ENCODE assay signal across 1 cellular context in the genomic region with DNA sequence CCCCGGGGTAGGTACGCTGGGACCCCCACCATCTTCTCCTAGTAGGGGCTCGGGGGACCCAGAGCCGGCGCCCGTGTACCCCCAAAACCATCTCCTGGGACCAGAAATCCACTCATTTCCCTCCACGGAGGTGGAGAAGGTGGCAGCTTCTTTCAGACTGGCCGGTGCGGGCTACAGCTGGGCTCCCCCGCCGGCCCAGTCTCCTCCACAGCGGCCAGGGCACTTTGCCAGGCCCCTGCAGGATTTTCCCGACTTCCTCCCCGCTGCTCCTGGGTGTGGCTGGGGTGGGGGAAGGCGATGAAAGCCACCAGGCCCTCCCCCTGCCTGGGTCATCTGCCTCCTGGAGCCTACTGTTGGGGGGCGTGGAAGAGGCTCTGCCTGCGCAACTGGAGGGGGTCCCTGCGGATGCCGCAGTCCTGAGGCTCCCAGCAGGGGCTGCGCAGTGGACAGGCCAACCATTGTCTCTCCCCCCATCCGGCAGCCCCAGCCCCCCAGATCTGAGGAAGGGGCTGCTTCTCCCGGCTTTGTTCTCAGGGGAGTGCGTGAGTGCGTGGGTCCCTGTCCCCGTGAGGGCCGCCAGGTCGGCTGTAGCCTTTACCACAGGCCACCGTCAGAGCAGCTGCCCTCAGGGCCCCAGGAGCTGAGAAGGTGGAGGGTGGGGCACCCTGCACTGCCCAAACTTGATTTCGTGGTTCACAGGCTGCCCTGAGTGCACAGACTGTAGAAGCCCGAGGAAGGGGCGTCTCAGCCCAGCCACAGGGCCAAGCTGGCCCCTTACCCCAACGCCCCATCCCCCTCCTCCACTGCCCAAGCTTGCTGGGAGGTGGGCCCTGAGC.
TF ChIP-seq lines count a peak whose summit lies in the region.

No MANE protein-coding gene starts in this region.

TF ChIP-seq in K562, 482 proteins besides CTCF, POLR2A, EP300 and RAD21 (continues in another document):
- peak; percentile 60 for TF ChIP-seq POLR2G (IDR thresholded peaks at IDR 0.05; ENCODE audit: low read depth, low read length)
- TF ChIP-seq KDM2B (CRISPR knock-in tag; IDR thresholded peaks at IDR 0.05), result 0 out of 2 replicates have a peak, but pooled peaks have one; percentile 15
- no peak for TF ChIP-seq KAT7 (CRISPR knock-in tag; IDR thresholded peaks at IDR 0.05; ENCODE audit: borderline replicate concordance)
- no peak for TF ChIP-seq TOE1 (IDR thresholded peaks at IDR 0.05; ENCODE audit: borderline replicate concordance)
- TF ChIP-seq TOE1 (CRISPR knock-in tag; IDR thresholded peaks at IDR 0.05; ENCODE audit: borderline replicate concordance, low read depth), result no peak
- TF ChIP-seq CHCHD3 (CRISPR knock-in tag; IDR thresholded peaks at IDR 0.05), result no peak
- TF ChIP-seq, protein P1, sequence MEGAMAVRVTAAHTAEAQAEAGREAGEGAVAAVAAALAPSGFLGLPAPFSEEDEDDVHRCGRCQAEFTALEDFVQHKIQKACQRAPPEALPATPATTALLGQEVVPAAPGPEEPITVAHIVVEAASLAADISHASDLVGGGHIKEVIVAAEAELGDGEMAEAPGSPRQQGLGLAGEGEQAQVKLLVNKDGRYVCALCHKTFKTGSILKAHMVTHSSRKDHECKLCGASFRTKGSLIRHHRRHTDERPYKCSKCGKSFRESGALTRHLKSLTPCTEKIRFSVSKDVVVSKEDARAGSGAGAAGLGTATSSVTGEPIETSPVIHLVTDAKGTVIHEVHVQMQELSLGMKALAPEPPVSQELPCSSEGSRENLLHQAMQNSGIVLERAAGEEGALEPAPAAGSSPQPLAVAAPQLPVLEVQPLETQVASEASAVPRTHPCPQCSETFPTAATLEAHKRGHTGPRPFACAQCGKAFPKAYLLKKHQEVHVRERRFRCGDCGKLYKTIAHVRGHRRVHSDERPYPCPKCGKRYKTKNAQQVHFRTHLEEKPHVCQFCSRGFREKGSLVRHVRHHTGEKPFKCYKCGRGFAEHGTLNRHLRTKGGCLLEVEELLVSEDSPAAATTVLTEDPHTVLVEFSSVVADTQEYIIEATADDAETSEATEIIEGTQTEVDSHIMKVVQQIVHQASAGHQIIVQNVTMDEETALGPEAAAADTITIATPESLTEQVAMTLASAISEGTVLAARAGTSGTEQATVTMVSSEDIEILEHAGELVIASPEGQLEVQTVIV (CRISPR knock-in tag; IDR thresholded peaks at IDR 0.05; ENCODE audit: borderline replicate concordance), result no peak
- TF ChIP-seq ELF4 (CRISPR knock-in tag; IDR thresholded peaks at IDR 0.05), result no peak
- no peak for TF ChIP-seq GTF2E2 (tag; IDR thresholded peaks at IDR 0.05)
- no peak for TF ChIP-seq ZNF445 (CRISPR knock-in tag; IDR thresholded peaks at IDR 0.05; ENCODE audit: low read depth)
- TF ChIP-seq ZNF778 (CRISPR knock-in tag; IDR thresholded peaks at IDR 0.05), result no peak
- peak; percentile 58 for TF ChIP-seq DACH1 (IDR thresholded peaks at IDR 0.05; ENCODE audit: partially characterized antibody)
- no peak for TF ChIP-seq MIER1 (IDR thresholded peaks at IDR 0.05; ENCODE audit: low read depth)
- TF ChIP-seq, protein P2, sequence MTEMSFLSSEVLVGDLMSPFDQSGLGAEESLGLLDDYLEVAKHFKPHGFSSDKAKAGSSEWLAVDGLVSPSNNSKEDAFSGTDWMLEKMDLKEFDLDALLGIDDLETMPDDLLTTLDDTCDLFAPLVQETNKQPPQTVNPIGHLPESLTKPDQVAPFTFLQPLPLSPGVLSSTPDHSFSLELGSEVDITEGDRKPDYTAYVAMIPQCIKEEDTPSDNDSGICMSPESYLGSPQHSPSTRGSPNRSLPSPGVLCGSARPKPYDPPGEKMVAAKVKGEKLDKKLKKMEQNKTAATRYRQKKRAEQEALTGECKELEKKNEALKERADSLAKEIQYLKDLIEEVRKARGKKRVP (CRISPR knock-in tag; IDR thresholded peaks at IDR 0.05), result no peak
- TF ChIP-seq YBX1 (IDR thresholded peaks at IDR 0.05), result no peak
- TF ChIP-seq ZBTB7A (IDR thresholded peaks at IDR 0.05; ENCODE audit: borderline replicate concordance, control insufficient read depth, low read depth, low read length), result peak; percentile 60; the same call in 1 of the 2 replicates
- TF ChIP-seq SIN3A (IDR thresholded peaks at IDR 0.05; ENCODE audit: borderline replicate concordance in 2 of 2, control insufficient read depth in 1 of 2, low read depth in 2 of 2, low read length in 2 of 2), result peak in 1 of 2 experiments; percentile 36; a peak in 1 of 4 replicates
- no peak for TF ChIP-seq HEY1 (CRISPR knock-in tag; IDR thresholded peaks at IDR 0.05; ENCODE audit: borderline replicate concordance)
- TF ChIP-seq CBX3 (IDR thresholded peaks at IDR 0.05; ENCODE audit: borderline replicate concordance in 1 of 2, low read length in 2 of 2), result no peak
- TF ChIP-seq MCM5 (IDR thresholded peaks at IDR 0.05; ENCODE audit: low read depth), result no peak
- TF ChIP-seq THRAP3 (IDR thresholded peaks at IDR 0.05; ENCODE audit: borderline replicate concordance), result no peak
- no peak for TF ChIP-seq EHMT2 (IDR thresholded peaks at IDR 0.05)
- TF ChIP-seq, protein P3, sequence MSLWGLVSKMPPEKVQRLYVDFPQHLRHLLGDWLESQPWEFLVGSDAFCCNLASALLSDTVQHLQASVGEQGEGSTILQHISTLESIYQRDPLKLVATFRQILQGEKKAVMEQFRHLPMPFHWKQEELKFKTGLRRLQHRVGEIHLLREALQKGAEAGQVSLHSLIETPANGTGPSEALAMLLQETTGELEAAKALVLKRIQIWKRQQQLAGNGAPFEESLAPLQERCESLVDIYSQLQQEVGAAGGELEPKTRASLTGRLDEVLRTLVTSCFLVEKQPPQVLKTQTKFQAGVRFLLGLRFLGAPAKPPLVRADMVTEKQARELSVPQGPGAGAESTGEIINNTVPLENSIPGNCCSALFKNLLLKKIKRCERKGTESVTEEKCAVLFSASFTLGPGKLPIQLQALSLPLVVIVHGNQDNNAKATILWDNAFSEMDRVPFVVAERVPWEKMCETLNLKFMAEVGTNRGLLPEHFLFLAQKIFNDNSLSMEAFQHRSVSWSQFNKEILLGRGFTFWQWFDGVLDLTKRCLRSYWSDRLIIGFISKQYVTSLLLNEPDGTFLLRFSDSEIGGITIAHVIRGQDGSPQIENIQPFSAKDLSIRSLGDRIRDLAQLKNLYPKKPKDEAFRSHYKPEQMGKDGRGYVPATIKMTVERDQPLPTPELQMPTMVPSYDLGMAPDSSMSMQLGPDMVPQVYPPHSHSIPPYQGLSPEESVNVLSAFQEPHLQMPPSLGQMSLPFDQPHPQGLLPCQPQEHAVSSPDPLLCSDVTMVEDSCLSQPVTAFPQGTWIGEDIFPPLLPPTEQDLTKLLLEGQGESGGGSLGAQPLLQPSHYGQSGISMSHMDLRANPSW (CRISPR knock-in tag; IDR thresholded peaks at IDR 0.05), result 0 out of 2 replicates have a peak, but pooled peaks have one; percentile 38
- no peak for TF ChIP-seq BRD9 (IDR thresholded peaks at IDR 0.05; ENCODE audit: low read depth, partially characterized antibody)
- TF ChIP-seq ZNF431 (CRISPR knock-in tag; IDR thresholded peaks at IDR 0.05), result no peak
- peak; percentile 48; the same call in 1 of the 2 replicates for TF ChIP-seq MYC (IDR thresholded peaks at IDR 0.05; ENCODE audit: low read depth, low read length)
- TF ChIP-seq MYC (CRISPR knock-in tag; IDR thresholded peaks at IDR 0.05; ENCODE audit: borderline replicate concordance, low read depth), result no peak
- TF ChIP-seq SOX6 (IDR thresholded peaks at IDR 0.05), result no peak; the same call in 1 of the 2 replicates
- no peak for TF ChIP-seq ZNF586 (CRISPR knock-in tag; conservative IDR thresholded peaks at IDR 0.05)
- no peak for TF ChIP-seq ZFPM2 (CRISPR knock-in tag; IDR thresholded peaks at IDR 0.05)
- TF ChIP-seq SMARCC2 (IDR thresholded peaks at IDR 0.05; ENCODE audit: low read depth), result no peak
- TF ChIP-seq GABPA (tag; conservative IDR thresholded peaks at IDR 0.05; ENCODE audit: low read depth), result no peak
- TF ChIP-seq RBBP5 (IDR thresholded peaks at IDR 0.05; ENCODE audit: borderline replicate concordance, insufficient read depth, low read length, poor library complexity, severe bottlenecking), result peak; percentile 26
- 0 out of 2 replicates have a peak, but pooled peaks have one; percentile 36 for TF ChIP-seq NFIX (CRISPR knock-in tag; IDR thresholded peaks at IDR 0.05; ENCODE audit: low read depth)
- TF ChIP-seq, protein P4, sequence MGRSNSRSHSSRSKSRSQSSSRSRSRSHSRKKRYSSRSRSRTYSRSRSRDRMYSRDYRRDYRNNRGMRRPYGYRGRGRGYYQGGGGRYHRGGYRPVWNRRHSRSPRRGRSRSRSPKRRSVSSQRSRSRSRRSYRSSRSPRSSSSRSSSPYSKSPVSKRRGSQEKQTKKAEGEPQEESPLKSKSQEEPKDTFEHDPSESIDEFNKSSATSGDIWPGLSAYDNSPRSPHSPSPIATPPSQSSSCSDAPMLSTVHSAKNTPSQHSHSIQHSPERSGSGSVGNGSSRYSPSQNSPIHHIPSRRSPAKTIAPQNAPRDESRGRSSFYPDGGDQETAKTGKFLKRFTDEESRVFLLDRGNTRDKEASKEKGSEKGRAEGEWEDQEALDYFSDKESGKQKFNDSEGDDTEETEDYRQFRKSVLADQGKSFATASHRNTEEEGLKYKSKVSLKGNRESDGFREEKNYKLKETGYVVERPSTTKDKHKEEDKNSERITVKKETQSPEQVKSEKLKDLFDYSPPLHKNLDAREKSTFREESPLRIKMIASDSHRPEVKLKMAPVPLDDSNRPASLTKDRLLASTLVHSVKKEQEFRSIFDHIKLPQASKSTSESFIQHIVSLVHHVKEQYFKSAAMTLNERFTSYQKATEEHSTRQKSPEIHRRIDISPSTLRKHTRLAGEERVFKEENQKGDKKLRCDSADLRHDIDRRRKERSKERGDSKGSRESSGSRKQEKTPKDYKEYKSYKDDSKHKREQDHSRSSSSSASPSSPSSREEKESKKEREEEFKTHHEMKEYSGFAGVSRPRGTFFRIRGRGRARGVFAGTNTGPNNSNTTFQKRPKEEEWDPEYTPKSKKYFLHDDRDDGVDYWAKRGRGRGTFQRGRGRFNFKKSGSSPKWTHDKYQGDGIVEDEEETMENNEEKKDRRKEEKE (IDR thresholded peaks at IDR 0.05; ENCODE audit: borderline replicate concordance in 1 of 2, control insufficient read depth in 1 of 2, low read depth in 2 of 2, low read length in 1 of 2), result no peak
- TF ChIP-seq CBFB (CRISPR knock-in tag; IDR thresholded peaks at IDR 0.05), result no peak
- TF ChIP-seq HMG20A (CRISPR knock-in tag; conservative IDR thresholded peaks at IDR 0.05), result no peak
- no peak for TF ChIP-seq SMAD2 (IDR thresholded peaks at IDR 0.05; ENCODE audit: low read depth, low read length)
- TF ChIP-seq RBM39 (optimal IDR thresholded peaks at IDR 0.05; ENCODE audit: low read depth, low read length), result no peak
- peak; percentile 50 for TF ChIP-seq HNRNPLL (IDR thresholded peaks at IDR 0.05; ENCODE audit: low read depth, low read length, poor library complexity, severe bottlenecking)
- TF ChIP-seq ADNP (tag; IDR thresholded peaks at IDR 0.05), result no peak
- TF ChIP-seq NEUROD1 (IDR thresholded peaks at IDR 0.05; ENCODE audit: borderline replicate concordance, low read depth, low read length, partially characterized antibody), result peak; percentile 51
- TF ChIP-seq FOXA3 (CRISPR knock-in tag; conservative IDR thresholded peaks at IDR 0.05 in 1 of 2, IDR thresholded peaks at IDR 0.05 in 1 of 2), result no peak
- no peak for TF ChIP-seq WHSC1 (IDR thresholded peaks at IDR 0.05; ENCODE audit: low read length)
- no peak for TF ChIP-seq TEAD4 (IDR thresholded peaks at IDR 0.05; ENCODE audit: low read length)
- TF ChIP-seq TEAD4 (CRISPR knock-in tag; IDR thresholded peaks at IDR 0.05; ENCODE audit: borderline replicate concordance), result no peak
- TF ChIP-seq ZNF12 (CRISPR knock-in tag; IDR thresholded peaks at IDR 0.05), result no peak
- TF ChIP-seq, protein P5, sequence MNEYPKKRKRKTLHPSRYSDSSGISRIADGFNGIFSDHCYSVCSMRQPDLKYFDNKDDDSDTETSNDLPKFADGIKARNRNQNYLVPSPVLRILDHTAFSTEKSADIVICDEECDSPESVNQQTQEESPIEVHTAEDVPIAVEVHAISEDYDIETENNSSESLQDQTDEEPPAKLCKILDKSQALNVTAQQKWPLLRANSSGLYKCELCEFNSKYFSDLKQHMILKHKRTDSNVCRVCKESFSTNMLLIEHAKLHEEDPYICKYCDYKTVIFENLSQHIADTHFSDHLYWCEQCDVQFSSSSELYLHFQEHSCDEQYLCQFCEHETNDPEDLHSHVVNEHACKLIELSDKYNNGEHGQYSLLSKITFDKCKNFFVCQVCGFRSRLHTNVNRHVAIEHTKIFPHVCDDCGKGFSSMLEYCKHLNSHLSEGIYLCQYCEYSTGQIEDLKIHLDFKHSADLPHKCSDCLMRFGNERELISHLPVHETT (CRISPR knock-in tag; conservative IDR thresholded peaks at IDR 0.05 in 1 of 2, IDR thresholded peaks at IDR 0.05 in 1 of 2), result no peak
- TF ChIP-seq, protein P6, sequence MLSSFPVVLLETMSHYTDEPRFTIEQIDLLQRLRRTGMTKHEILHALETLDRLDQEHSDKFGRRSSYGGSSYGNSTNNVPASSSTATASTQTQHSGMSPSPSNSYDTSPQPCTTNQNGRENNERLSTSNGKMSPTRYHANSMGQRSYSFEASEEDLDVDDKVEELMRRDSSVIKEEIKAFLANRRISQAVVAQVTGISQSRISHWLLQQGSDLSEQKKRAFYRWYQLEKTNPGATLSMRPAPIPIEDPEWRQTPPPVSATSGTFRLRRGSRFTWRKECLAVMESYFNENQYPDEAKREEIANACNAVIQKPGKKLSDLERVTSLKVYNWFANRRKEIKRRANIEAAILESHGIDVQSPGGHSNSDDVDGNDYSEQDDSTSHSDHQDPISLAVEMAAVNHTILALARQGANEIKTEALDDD (IDR thresholded peaks at IDR 0.05), result no peak
- TF ChIP-seq HNRNPL (IDR thresholded peaks at IDR 0.05; ENCODE audit: low read depth, low read length), result no peak
- TF ChIP-seq SMAD4 (CRISPR knock-in tag; conservative IDR thresholded peaks at IDR 0.05), result peak; percentile 65
- no peak for TF ChIP-seq ZNF274 (IDR thresholded peaks at IDR 0.05; ENCODE audit: borderline replicate concordance, low read depth, low read length)
- TF ChIP-seq, protein P7, sequence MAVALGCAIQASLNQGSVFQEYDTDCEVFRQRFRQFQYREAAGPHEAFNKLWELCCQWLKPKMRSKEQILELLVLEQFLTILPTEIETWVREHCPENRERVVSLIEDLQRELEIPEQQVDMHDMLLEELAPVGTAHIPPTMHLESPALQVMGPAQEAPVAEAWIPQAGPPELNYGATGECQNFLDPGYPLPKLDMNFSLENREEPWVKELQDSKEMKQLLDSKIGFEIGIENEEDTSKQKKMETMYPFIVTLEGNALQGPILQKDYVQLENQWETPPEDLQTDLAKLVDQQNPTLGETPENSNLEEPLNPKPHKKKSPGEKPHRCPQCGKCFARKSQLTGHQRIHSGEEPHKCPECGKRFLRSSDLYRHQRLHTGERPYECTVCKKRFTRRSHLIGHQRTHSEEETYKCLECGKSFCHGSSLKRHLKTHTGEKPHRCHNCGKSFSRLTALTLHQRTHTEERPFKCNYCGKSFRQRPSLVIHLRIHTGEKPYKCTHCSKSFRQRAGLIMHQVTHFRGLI (CRISPR knock-in tag; IDR thresholded peaks at IDR 0.05), result no peak
- no peak for TF ChIP-seq ZNF444 (CRISPR knock-in tag; IDR thresholded peaks at IDR 0.05)
- no peak for TF ChIP-seq ZNF384 (IDR thresholded peaks at IDR 0.05; ENCODE audit: low read depth, low read length)
- TF ChIP-seq DPF2 (IDR thresholded peaks at IDR 0.05), result no peak
- no peak for TF ChIP-seq PHTF2 (CRISPR knock-in tag; IDR thresholded peaks at IDR 0.05)
- TF ChIP-seq SP2 (IDR thresholded peaks at IDR 0.05; ENCODE audit: extremely low read depth, low read depth, low read length, poor library complexity, severe bottlenecking), result no peak
- no peak for TF ChIP-seq ZBED1 (IDR thresholded peaks at IDR 0.05)
- TF ChIP-seq ZNF124 (CRISPR knock-in tag; IDR thresholded peaks at IDR 0.05), result no peak
